Comparison of ENCODE assay signal across 10 cellular contexts in the genomic region with DNA sequence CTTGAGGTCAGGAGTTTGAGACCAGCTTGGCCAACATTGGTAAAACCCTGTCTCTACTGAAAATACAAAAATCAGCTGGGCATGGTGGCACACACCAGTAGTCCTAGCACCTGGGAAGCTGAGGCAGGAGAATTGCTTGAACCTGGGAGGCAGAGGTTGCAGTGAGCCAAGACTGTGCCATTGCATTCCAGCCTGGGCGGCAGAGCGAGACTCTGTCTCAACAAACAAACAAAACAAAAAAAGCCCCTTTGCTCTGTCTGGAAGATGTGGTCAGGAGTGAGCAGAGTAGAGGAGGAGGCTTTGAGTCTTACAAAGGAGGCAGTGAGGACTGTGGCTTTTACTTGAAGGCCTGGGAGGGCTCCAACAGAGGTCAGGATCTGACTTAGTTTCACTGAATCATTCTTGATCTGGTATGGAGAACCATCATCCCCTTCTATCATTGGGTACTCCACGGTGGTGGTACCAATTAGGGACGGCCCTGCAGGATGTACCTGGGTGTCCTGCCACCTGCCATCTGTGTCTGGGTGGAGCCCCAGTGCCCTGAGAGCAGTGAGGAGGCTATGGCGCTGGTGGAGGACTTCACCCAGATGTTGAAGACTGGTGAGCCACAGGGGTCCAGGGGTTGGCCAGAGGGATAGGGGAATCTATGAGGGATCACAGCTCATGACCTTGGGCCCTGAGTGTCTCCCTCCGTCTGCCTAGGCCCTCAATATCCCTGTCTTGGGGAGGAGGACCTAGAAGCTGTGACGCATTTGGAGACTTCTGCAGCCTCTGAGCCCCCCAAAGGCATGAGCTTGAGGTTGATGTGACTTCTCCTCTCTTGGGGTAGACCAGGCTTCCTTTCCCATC. TPM values are rescaled to one million over a fixed set of nuclear protein-coding genes. Genes with fewer than 3 reads are reported as not detected.
DNase-seq lines count a peak whose midpoint lies in the region; ATAC-seq, FAIRE-seq and TF ChIP-seq lines count a peak whose summit lies in the region.
"Had no signal": no experiment of that assay in that cellular context is flagged by ENCODE, and none has a peak within 500 bp of the region (broad histone marks: within the 10 kb centered on the region; RNA-seq: fewer than 3 reads in every experiment).

No MANE protein-coding gene starts in this region.

- H3K79me2 ChIP-seq in K562 (ENCODE audit: control insufficient read depth, insufficient read depth, low read length), result peaks cover 46% of the 10 kb centered on the region

- H3K4me2 ChIP-seq in K562 (ENCODE audit: insufficient read depth, low read length), result no peak overlapping the region

- no peak overlapping the region for H2AFZ ChIP-seq in K562 (ENCODE audit: low read depth, low read length)

- DNase-seq in activated T-cell treated with anti-CD3 and anti-CD28 coated beads, Interleukin-2, amount 50 U/mL, for 4 hours, result peak; percentile 1
- DNase-seq in activated T-cell treated with anti-CD3 and anti-CD28 coated beads, Interleukin-2, amount 50 U/mL, for 1 hour, result no peak
- DNase-seq in K562 (ENCODE audit: extremely low read depth in 1 of 4, low spot score in 3 of 4), result no peak
- DNase-seq in stimulated activated CD8-positive, alpha-beta memory T cell treated with anti-CD3 and anti-CD28 coated beads, Interleukin-4, amount 100 ng/mL, for 48 hours, result peak; percentile 24
- DNase-seq in NCI-H2107 treated with DMSO at 0.1 percent for 48 hours (lab: John Stamatoyannopoulos, UW; ENCODE audit: unreplicated experiment), result no peak
- DNase-seq in BE2C, result no peak
- DNase-seq: GF-D8, NCI-H1417, stomach had no signal

- H3K9me3 ChIP-seq in K562 (replicated peaks; ENCODE audit: control insufficient read depth, insufficient read depth, low read depth, low read length) (peaks cover 2% of the 10 kb centered on the region; the same call in 1 of the 2 replicates), BE2C (no peaks in the 10 kb centered on the region)
- H3K9me3 ChIP-seq: stomach had no signal

- peak overlapping the region; percentile 30; the same call in 2 of the 3 replicates for H3K27ac ChIP-seq in K562 (ENCODE audit: extremely low read depth, low read depth, low read length)
- H3K27ac ChIP-seq: stomach had no signal

- H3K27me3 ChIP-seq in K562 (ENCODE audit: control insufficient read depth in 2 of 2, insufficient read depth in 2 of 2, low read length in 2 of 2), result no peaks in the 10 kb centered on the region
- H3K27me3 ChIP-seq in BE2C, result no peaks in the 10 kb centered on the region
- H3K27me3 ChIP-seq: stomach had no signal

- no peak for TF ChIP-seq POLR2A in K562 (conservative IDR thresholded peaks at IDR 0.05)

- peak overlapping the region; percentile 11 for H3K4me3 Mint-ChIP-seq in activated T-cell treated with anti-CD3 and anti-CD28 coated beads, Interleukin-2, amount 50 U/mL, for 4 hours
- H3K4me3 Mint-ChIP-seq: mesothelial cell of epicardium had no signal

- H4K20me1 ChIP-seq in K562 (replicated peaks; ENCODE audit: control insufficient read depth, insufficient read depth, low read length), result no peaks in the 10 kb centered on the region

- H3K4me1 ChIP-seq in K562 (replicated peaks in 1 of 2; ENCODE audit: control insufficient read depth in 2 of 2, insufficient read depth in 2 of 2, low read length in 2 of 2), result peaks cover 28 to 47% of the 10 kb centered on the region in 2 experiments
- no peaks in the 10 kb centered on the region for H3K4me1 ChIP-seq in BE2C

- FAIRE-seq in K562 (lab: Jason Lieb, UNC), result no peak

- no peak for TF ChIP-seq CTCF in K562 (IDR thresholded peaks at IDR 0.05 in 2 of 3, conservative IDR thresholded peaks at IDR 0.05 in 1 of 3; ENCODE audit: insufficient read depth in 2 of 3, low read depth in 1 of 3, low read length in 3 of 3)
- TF ChIP-seq CTCF in BE2C (IDR thresholded peaks at IDR 0.05; ENCODE audit: low read depth, low read length), result no peak

- H3K4me3 ChIP-seq in K562 (no peak overlapping the region), BE2C (ENCODE audit: low read depth, low read length) (no peak overlapping the region)
- H3K4me3 ChIP-seq: stomach had no signal

- WGBS in K562 (ENCODE audit: insufficient coverage, low coverage, missing lambda C conversion rate), result 84% methylated on average over 7 of the region's 7 CpGs

- H3K36me3 Mint-ChIP-seq in activated T-cell treated with anti-CD3 and anti-CD28 coated beads, Interleukin-2, amount 50 U/mL, for 4 hours (ENCODE audit: insufficient read depth), result peaks cover 9% of the 10 kb centered on the region

- intact Hi-C loops in K562 (cut with micrococcal nuclease), result no loop called here

- no peak for ATAC-seq in activated T-cell treated with anti-CD3 and anti-CD28 coated beads, Interleukin-2, amount 50 U/mL, for 4 hours
- ATAC-seq in K562, result no peak

- no peaks in the 10 kb centered on the region for H3K9me1 ChIP-seq in K562 (ENCODE audit: control insufficient read depth, insufficient read depth, low read length)

- no peak for TF ChIP-seq EP300 in K562 (IDR thresholded peaks at IDR 0.05; ENCODE audit: low read length)

- 0 out of 4 replicates have a peak overlapping the region, but pooled peaks of 1 of the 2 experiments have one; percentile 71 for H3K9ac ChIP-seq in K562 (ENCODE audit: insufficient read depth in 1 of 2, low read depth in 2 of 2, low read length in 2 of 2)

- in situ Hi-C loops in K562 (cut with MboI), result no loop called here

- POLR2A ChIA-PET in K562 (lab: Yijun Ruan, JAX), result interaction anchor here (1.0 to 1.1 kb wide), 2 partner anchors 34 to 58 kb away, joined by 3 to 4 read pairs; a partner anchor contains a TSS

- no peak for TF ChIP-seq RAD21 in K562 (CRISPR knock-in tag; conservative IDR thresholded peaks at IDR 0.05 in 1 of 2, IDR thresholded peaks at IDR 0.05 in 1 of 2)

- H3K4me1 Mint-ChIP-seq in activated T-cell treated with anti-CD3 and anti-CD28 coated beads, Interleukin-2, amount 50 U/mL, for 4 hours (ENCODE audit: low read depth), result peaks cover 46% of the 10 kb centered on the region

- peaks cover 23% of the 10 kb centered on the region for H3K36me3 ChIP-seq in K562 (ENCODE audit: control insufficient read depth, insufficient read depth, low read length)
- H3K36me3 ChIP-seq in BE2C, result peaks cover 11% of the 10 kb centered on the region

- H3K9me3 Mint-ChIP-seq in activated T-cell treated with anti-CD3 and anti-CD28 coated beads, Interleukin-2, amount 50 U/mL, for 4 hours, result no peaks in the 10 kb centered on the region
- H3K9me3 Mint-ChIP-seq: mesothelial cell of epicardium had no signal

- H3K27me3 Mint-ChIP-seq in activated T-cell treated with anti-CD3 and anti-CD28 coated beads, Interleukin-2, amount 50 U/mL, for 4 hours (ENCODE audit: low read depth), result no peaks in the 10 kb centered on the region

- CTCF ChIA-PET in K562 (lab: Yijun Ruan, JAX; ENCODE audit: low intra/inter-chr PET ratio), result no interaction called here

- BruUV-seq in K562 (replicated peaks; lab: Mats Ljungman, UMichigan), result no TSS peak

RNA-seq across cellular contexts. Expression of a gene that starts 4.7 kb away (rescaled TPM):
- 10 to 100 TPM; 12.4 to 16.9 (median 12.7) TPM for total RNA-seq in activated T-cell treated with anti-CD3 and anti-CD28 coated beads, Interleukin-2, amount 50 U/mL, for 4 hours
- total RNA-seq in K562 (2011; cell fraction: chromatin; rRNA removed; ENCODE audit: low replicate concordance), result 118 and 203 TPM in 2 replicates
- 122 and 125 TPM in 2 replicates for total RNA-seq in K562 (2011; cell fraction: nucleolus; rRNA removed)
- 136 and 199 TPM in 2 replicates for total RNA-seq in K562 (2011; cell fraction: nucleoplasm; rRNA removed)
- total RNA-seq in K562 (2014; rRNA removed), result 11.5 and 13.3 TPM in 2 replicates
- 5.7 and 6.5 TPM in 2 replicates for total RNA-seq in K562 (2014; rRNA removed; fragmentation: Illumina TruSeq; extraction: Trizol)
- total RNA-seq in K562 (2015; rRNA removed; fragmentation: Illumina TruSeq; extraction: Trizol), result 7.2 and 8.3 TPM in 2 replicates
- 18.8 and 19.8 TPM in 2 replicates for total RNA-seq in K562 (2021)
- 17.0 and 25.4 TPM in 2 replicates for polyA plus RNA-seq in K562 (2011; rRNA removed)
- 15.8 and 20.8 TPM in 2 replicates for polyA plus RNA-seq in K562 (2011; cell fraction: cytosol; rRNA removed)
- polyA plus RNA-seq in K562 (2011; cell fraction: nucleus; rRNA removed), result 140 and 224 TPM in 2 replicates
- polyA plus RNA-seq in K562 (2012), result 14.1 and 31.8 TPM in 2 replicates
- polyA plus RNA-seq in K562 (2014; fragmentation: Illumina TruSeq; extraction: Trizol), result 13.4 and 15.1 TPM in 2 replicates
- polyA plus RNA-seq in K562 (2014; fragmentation: Nextera tagmentation; extraction: Ambion mirVana), result 1 to 10 TPM in 1 of 2 experiments, under 1 TPM in 1; 0.31 to 1.6 TPM
- 28.2 and 29.3 TPM in 2 replicates for polyA plus RNA-seq in K562 (2014; rRNA removed)
- polyA minus RNA-seq in K562 (2011; rRNA and poly(A)+ RNA removed), result 7.8 and 8.5 TPM in 2 replicates
- 5.7 and 10.1 TPM in 2 replicates for polyA minus RNA-seq in K562 (2011; cell fraction: cytosol; rRNA and poly(A)+ RNA removed)
- polyA minus RNA-seq in K562 (2011; cell fraction: nucleus; rRNA and poly(A)+ RNA removed), result 27.2 and 29.3 TPM in 2 replicates
- 49.9 TPM for polyA plus RNA-seq in BE2C (2012; ENCODE audit: insufficient read depth, insufficient read length, low read depth)

RNA-seq across cellular contexts. Expression of a gene that starts 19.4 kb away (rescaled TPM):
- total RNA-seq in activated T-cell treated with anti-CD3 and anti-CD28 coated beads, Interleukin-2, amount 50 U/mL, for 4 hours, result 100 to 1,000 TPM; 138 to 155 (median 153) TPM
- total RNA-seq in K562 (2011; cell fraction: chromatin; rRNA removed; ENCODE audit: low replicate concordance), result 47.2 and 87.3 TPM in 2 replicates
- 77.7 and 87.6 TPM in 2 replicates for total RNA-seq in K562 (2011; cell fraction: nucleolus; rRNA removed)
- 51.2 and 56.4 TPM in 2 replicates for total RNA-seq in K562 (2011; cell fraction: nucleoplasm; rRNA removed)
- total RNA-seq in K562 (2014; rRNA removed) (101 and 139 TPM in 2 replicates), K562 (2014; rRNA removed; fragmentation: Illumina TruSeq; extraction: Trizol) (79.2 and 81.1 TPM in 2 replicates), K562 (2015; rRNA removed; fragmentation: Illumina TruSeq; extraction: Trizol) (85.7 and 86.5 TPM in 2 replicates), K562 (2021) (127 and 131 TPM in 2 replicates)
- polyA plus RNA-seq in K562 (2011; rRNA removed) (92.0 and 117 TPM in 2 replicates), K562 (2014; fragmentation: Illumina TruSeq; extraction: Trizol) (137 and 163 TPM in 2 replicates), K562 (2014; fragmentation: Nextera tagmentation; extraction: Ambion mirVana) (1 to 10 TPM in 1 of 2 experiments, under 1 TPM in 1; 0.92 to 1.5 TPM), K562 (2014; rRNA removed) (84.8 and 96.4 TPM in 2 replicates)
- 81.3 and 96.5 TPM in 2 replicates for polyA plus RNA-seq in K562 (2011; cell fraction: cytosol; rRNA removed)
- 119 and 126 TPM in 2 replicates for polyA plus RNA-seq in K562 (2011; cell fraction: nucleus; rRNA removed)
- polyA plus RNA-seq in K562 (2012), result 112 and 160 TPM in 2 replicates
- polyA minus RNA-seq in K562 (2011; rRNA and poly(A)+ RNA removed), result 69.1 and 92.2 TPM in 2 replicates
- 57.2 and 68.0 TPM in 2 replicates for polyA minus RNA-seq in K562 (2011; cell fraction: cytosol; rRNA and poly(A)+ RNA removed)
- 15.5 and 29.4 TPM in 2 replicates for polyA minus RNA-seq in K562 (2011; cell fraction: nucleus; rRNA and poly(A)+ RNA removed)
- polyA plus RNA-seq in BE2C (2012; ENCODE audit: insufficient read depth, insufficient read length, low read depth), result 219 TPM

RNA-seq across cellular contexts. Expression of a gene that starts 22.9 kb away (rescaled TPM):
- total RNA-seq in activated T-cell treated with anti-CD3 and anti-CD28 coated beads, Interleukin-2, amount 50 U/mL, for 4 hours, result 100 to 1,000 TPM; 117 to 128 (median 119) TPM
- 34.9 and 55.0 TPM in 2 replicates for total RNA-seq in K562 (2011; cell fraction: chromatin; rRNA removed; ENCODE audit: low replicate concordance)
- 42.5 and 47.5 TPM in 2 replicates for total RNA-seq in K562 (2011; cell fraction: nucleolus; rRNA removed)
- 36.2 and 43.3 TPM in 2 replicates for total RNA-seq in K562 (2011; cell fraction: nucleoplasm; rRNA removed)
- total RNA-seq in K562 (2014; rRNA removed), result 127 and 142 TPM in 2 replicates
- 49.3 and 58.4 TPM in 2 replicates for total RNA-seq in K562 (2014; rRNA removed; fragmentation: Illumina TruSeq; extraction: Trizol)
- total RNA-seq in K562 (2015; rRNA removed; fragmentation: Illumina TruSeq; extraction: Trizol), result 86.9 and 87.2 TPM in 2 replicates
- 88.4 and 89.8 TPM in 2 replicates for total RNA-seq in K562 (2021)
- polyA plus RNA-seq in K562 (2011; rRNA removed), result 81.7 and 86.7 TPM in 2 replicates
- polyA plus RNA-seq in K562 (2011; cell fraction: cytosol; rRNA removed), result 111 and 116 TPM in 2 replicates
- polyA plus RNA-seq in K562 (2011; cell fraction: nucleus; rRNA removed), result 72.3 and 77.4 TPM in 2 replicates
- polyA plus RNA-seq in K562 (2012), result 122 and 150 TPM in 2 replicates
- 110 and 112 TPM in 2 replicates for polyA plus RNA-seq in K562 (2014; fragmentation: Illumina TruSeq; extraction: Trizol)
- polyA plus RNA-seq in K562 (2014; fragmentation: Nextera tagmentation; extraction: Ambion mirVana), result 10 to 100 TPM; 57.6 to 71.1 TPM
- 154 and 159 TPM in 2 replicates for polyA plus RNA-seq in K562 (2014; rRNA removed)
- polyA minus RNA-seq in K562 (2011; rRNA and poly(A)+ RNA removed), result 162 and 173 TPM in 2 replicates
- 59.5 and 70.2 TPM in 2 replicates for polyA minus RNA-seq in K562 (2011; cell fraction: cytosol; rRNA and poly(A)+ RNA removed)
- polyA minus RNA-seq in K562 (2011; cell fraction: nucleus; rRNA and poly(A)+ RNA removed), result 15.3 and 24.0 TPM in 2 replicates
- polyA plus RNA-seq in BE2C (2012; ENCODE audit: insufficient read depth, insufficient read length, low read depth), result 355 TPM

RNA-seq across cellular contexts. Expression of a gene that starts 33.9 kb away (rescaled TPM):
- total RNA-seq in activated T-cell treated with anti-CD3 and anti-CD28 coated beads, Interleukin-2, amount 50 U/mL, for 4 hours, result 100 to 1,000 TPM; 850 to 963 (median 920) TPM
- 526 and 1,695 TPM in 2 replicates for total RNA-seq in K562 (2011; cell fraction: chromatin; rRNA removed; ENCODE audit: low replicate concordance)
- total RNA-seq in K562 (2011; cell fraction: nucleolus; rRNA removed), result 1,048 and 1,300 TPM in 2 replicates
- 609 and 709 TPM in 2 replicates for total RNA-seq in K562 (2011; cell fraction: nucleoplasm; rRNA removed)
- total RNA-seq in K562 (2014; rRNA removed) (779 and 1,386 TPM in 2 replicates), K562 (2014; rRNA removed; fragmentation: Illumina TruSeq; extraction: Trizol) (358 and 467 TPM in 2 replicates), K562 (2015; rRNA removed; fragmentation: Illumina TruSeq; extraction: Trizol) (523 and 570 TPM in 2 replicates), K562 (2021) (752 and 797 TPM in 2 replicates)
- polyA plus RNA-seq in K562 (2011; rRNA removed) (434 and 1,024 TPM in 2 replicates), K562 (2014; fragmentation: Illumina TruSeq; extraction: Trizol) (640 and 764 TPM in 2 replicates), K562 (2014; fragmentation: Nextera tagmentation; extraction: Ambion mirVana) (10 to 100 TPM; 12.1 to 29.3 TPM), K562 (2014; rRNA removed) (490 and 541 TPM in 2 replicates)
- polyA plus RNA-seq in K562 (2011; cell fraction: cytosol; rRNA removed), result 553 and 1,059 TPM in 2 replicates
- polyA plus RNA-seq in K562 (2011; cell fraction: nucleus; rRNA removed), result 1,513 and 2,015 TPM in 2 replicates
- 1,261 and 1,407 TPM in 2 replicates for polyA plus RNA-seq in K562 (2012)
- 826 and 1,247 TPM in 2 replicates for polyA minus RNA-seq in K562 (2011; rRNA and poly(A)+ RNA removed)
- 1,076 and 1,289 TPM in 2 replicates for polyA minus RNA-seq in K562 (2011; cell fraction: cytosol; rRNA and poly(A)+ RNA removed)
- polyA minus RNA-seq in K562 (2011; cell fraction: nucleus; rRNA and poly(A)+ RNA removed), result 406 and 505 TPM in 2 replicates
- polyA plus RNA-seq in BE2C (2012; ENCODE audit: insufficient read depth, insufficient read length, low read depth), result 511 TPM

RNA-seq across cellular contexts. Expression of a gene that starts 58.2 kb away (rescaled TPM):
- 10 to 100 TPM; 15.4 to 16.7 (median 16.1) TPM for total RNA-seq in activated T-cell treated with anti-CD3 and anti-CD28 coated beads, Interleukin-2, amount 50 U/mL, for 4 hours
- total RNA-seq in K562 (2011; cell fraction: chromatin; rRNA removed; ENCODE audit: low replicate concordance), result 5.0 and 18.1 TPM in 2 replicates
- 20.8 and 21.2 TPM in 2 replicates for total RNA-seq in K562 (2011; cell fraction: nucleolus; rRNA removed)
- 9.8 and 10.9 TPM in 2 replicates for total RNA-seq in K562 (2011; cell fraction: nucleoplasm; rRNA removed)
- total RNA-seq in K562 (2014; rRNA removed), result 7.2 and 7.8 TPM in 2 replicates
- total RNA-seq in K562 (2014; rRNA removed; fragmentation: Illumina TruSeq; extraction: Trizol), result 0.32 and 0.58 TPM in 2 replicates
- total RNA-seq in K562 (2015; rRNA removed; fragmentation: Illumina TruSeq; extraction: Trizol), result 2.2 and 2.7 TPM in 2 replicates
- total RNA-seq in K562 (2021), result 14.0 and 16.1 TPM in 2 replicates
- 1.4 and 4.0 TPM in 2 replicates for polyA plus RNA-seq in K562 (2011; rRNA removed)
- 3.6 and 10.4 TPM in 2 replicates for polyA plus RNA-seq in K562 (2011; cell fraction: cytosol; rRNA removed)
- 7.2 and 14.2 TPM in 2 replicates for polyA plus RNA-seq in K562 (2011; cell fraction: nucleus; rRNA removed)
- 11.7 TPM in 2 replicates for polyA plus RNA-seq in K562 (2012)
- polyA plus RNA-seq in K562 (2014; fragmentation: Illumina TruSeq; extraction: Trizol), result 1.8 and 4.7 TPM in 2 replicates
- under 1 TPM; 0.08 to 0.13 TPM for polyA plus RNA-seq in K562 (2014; fragmentation: Nextera tagmentation; extraction: Ambion mirVana)
- polyA plus RNA-seq in K562 (2014; rRNA removed), result 5.8 and 6.8 TPM in 2 replicates
- polyA minus RNA-seq in K562 (2011; rRNA and poly(A)+ RNA removed), result 1.9 and 2.0 TPM in 2 replicates
- polyA minus RNA-seq in K562 (2011; cell fraction: cytosol; rRNA and poly(A)+ RNA removed), result 5.1 and 6.6 TPM in 2 replicates
- 10.7 and 11.2 TPM in 2 replicates for polyA minus RNA-seq in K562 (2011; cell fraction: nucleus; rRNA and poly(A)+ RNA removed)
- polyA plus RNA-seq in BE2C (2012; ENCODE audit: insufficient read depth, insufficient read length, low read depth), result 31.4 TPM

Comparison
In these comparisons a context has a peak if more than half of its experiments do, and no peak if none do; other contexts are left out.
1. DNase-seq: peak in activated T-cell treated with anti-CD3 and anti-CD28 coated beads, Interleukin-2, amount 50 U/mL, for 4 hours (single experiment) and stimulated activated CD8-positive, alpha-beta memory T cell treated with anti-CD3 and anti-CD28 coated beads, Interleukin-4, amount 100 ng/mL, for 48 hours (single experiment); none in activated T-cell treated with anti-CD3 and anti-CD28 coated beads, Interleukin-2, amount 50 U/mL, for 1 hour (single experiment), K562 (0 of 4), NCI-H2107 treated with DMSO at 0.1 percent for 48 hours (single experiment) and BE2C (single experiment).